Comparison of ENCODE assay signal across 8 cellular contexts in genomic region chr1:164559342-164560070, GRCh38.
DNase-seq lines count a peak whose midpoint lies in the region; ATAC-seq lines count a peak whose summit lies in the region.

No MANE protein-coding gene starts in this region.

- H3K9me3 Mint-ChIP-seq in stimulated activated memory B cell treated with anti-CD40 and anti-IgM and Interleukin-4, amounts not matched to agents 10 μg/mL and 1 μg/mL and 100 μg/mL, for 72 hours = peaks cover 5% of the 10 kb centered on the region

- H3K4me1 Mint-ChIP-seq in stimulated activated memory B cell treated with anti-CD40 and anti-IgM and Interleukin-4, amounts not matched to agents 10 μg/mL and 1 μg/mL and 100 μg/mL, for 72 hours = peaks cover 11% of the 10 kb centered on the region

- H3K36me3 Mint-ChIP-seq in stimulated activated memory B cell treated with anti-CD40 and anti-IgM and Interleukin-4, amounts not matched to agents 10 μg/mL and 1 μg/mL and 100 μg/mL, for 72 hours = no peaks in the 10 kb centered on the region

- peak overlapping the region; percentile 47 for H3K4me3 Mint-ChIP-seq in stimulated activated memory B cell treated with anti-CD40 and anti-IgM and Interleukin-4, amounts not matched to agents 10 μg/mL and 1 μg/mL and 100 μg/mL, for 72 hours

- H3K27me3 Mint-ChIP-seq in stimulated activated memory B cell treated with anti-CD40 and anti-IgM and Interleukin-4, amounts not matched to agents 10 μg/mL and 1 μg/mL and 100 μg/mL, for 72 hours = peaks cover 34% of the 10 kb centered on the region

- no peak for ATAC-seq in stimulated activated memory B cell treated with anti-CD40 and anti-IgM and Interleukin-4, amounts not matched to agents 10 μg/mL and 1 μg/mL and 100 μg/mL, for 72 hours
- ATAC-seq in GM19328 (IDR thresholded peaks at IDR 0.05; ENCODE audit: unreplicated experiment) = no peak

- H3K27ac Mint-ChIP-seq in stimulated activated memory B cell treated with anti-CD40 and anti-IgM and Interleukin-4, amounts not matched to agents 10 μg/mL and 1 μg/mL and 100 μg/mL, for 72 hours = no peak overlapping the region

- DNase-seq in NCI-H146 (lab: John Stamatoyannopoulos, UW) (peak; percentile 55), NCI-H146 treated with DMSO at 0.1 percent for 48 hours (lab: John Stamatoyannopoulos, UW; ENCODE audit: unreplicated experiment) (no peak), NCI-H526 treated with DMSO at 0.1 percent for 48 hours (lab: John Stamatoyannopoulos, UW) (peak; percentile 89), cerebellar cortex (ENCODE audit: low spot score) (peak; percentile 60), kidney tubule cell (ENCODE audit: low spot score) (peak; percentile 44), AG08395 (ENCODE audit: low spot score) (no peak)

Comparison
In these comparisons a context has a peak if more than half of its experiments do, and no peak if none do; other contexts are left out.
1. DNase-seq: peak in NCI-H146 (single experiment), NCI-H526 treated with DMSO at 0.1 percent for 48 hours (single experiment), cerebellar cortex (single experiment) and kidney tubule cell (single experiment); none in NCI-H146 treated with DMSO at 0.1 percent for 48 hours (single experiment) and AG08395 (single experiment).